Comparison of ENCODE assay signal across 15 cellular contexts in the genomic region with DNA sequence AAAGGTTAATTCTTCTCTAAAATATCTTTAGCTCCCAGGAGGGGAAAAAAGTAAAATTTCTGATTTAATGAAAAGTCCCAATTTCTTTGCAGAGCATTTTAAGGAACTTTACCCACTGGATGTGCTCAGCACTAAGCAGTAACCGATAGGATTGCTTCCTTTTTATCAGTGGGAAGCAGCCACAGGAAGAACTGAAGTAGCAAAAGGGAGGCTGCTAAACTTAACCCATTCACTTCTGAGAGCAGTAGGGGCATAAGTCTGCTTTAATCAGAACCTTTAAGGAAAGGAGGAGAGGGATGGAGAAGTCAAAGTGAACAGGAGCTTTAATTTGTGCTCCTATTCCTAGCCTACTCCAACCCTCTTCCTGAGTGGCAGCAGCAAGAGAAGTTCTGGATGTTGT. TPM values are rescaled to one million over a fixed set of nuclear protein-coding genes. Genes with fewer than 3 reads are reported as not detected.
DNase-seq lines count a peak whose midpoint lies in the region; ATAC-seq and TF ChIP-seq lines count a peak whose summit lies in the region.
"Had no signal": no experiment of that assay in that cellular context is flagged by ENCODE, and none has a peak within 500 bp of the region (broad histone marks: within the 10 kb centered on the region; RNA-seq: fewer than 3 reads in every experiment).

TSS of gene F8 (minus strand) at position 137 of the 400 bp plus-strand sequence. CDS start 171 bp downstream, outside the sequence.

- no peak within 1 kb of the TSS for H3K23ac ChIP-seq in mesendoderm (ENCODE audit: low read length)

- no peak within 1 kb of the TSS for H2BK5ac ChIP-seq in mesendoderm (ENCODE audit: low read length)

- ATAC-seq in T-helper 17 cell: no peak
- ATAC-seq in GM19023 (IDR thresholded peaks at IDR 0.05; ENCODE audit: unreplicated experiment): no peak
- ATAC-seq: activated naive CD4-positive, alpha-beta T cell treated with anti-CD3 and anti-CD28 coated beads, Interleukin-2, amount 50 U/mL, for 72 hours; left lung; natural killer cell treated with Interleukin-12 subunit alpha and Interleukin-12 subunit beta and Interleukin-15 and Interleukin-18, amount 100 ng/mL, for 72 hours had no signal

- H3K36me3 ChIP-seq in prostate gland (no peaks in the 10 kb centered on the region), mesendoderm (ENCODE audit: control insufficient read depth, insufficient read depth, low read length) (no peaks in the 10 kb centered on the region), WERI-Rb-1 (no peaks in the 10 kb centered on the region)
- H3K36me3 ChIP-seq: left lung had no signal

- no peak within 1 kb of the TSS for H3K27ac ChIP-seq in prostate gland
- no peak within 1 kb of the TSS for H3K27ac ChIP-seq in mesendoderm (ENCODE audit: low read depth, low read length)
- no peak within 1 kb of the TSS for H3K27ac ChIP-seq in WERI-Rb-1
- H3K27ac ChIP-seq: left lung, RWPE1 had no signal

- H3K4ac ChIP-seq in mesendoderm (ENCODE audit: low read depth, low read length): no peak within 1 kb of the TSS

- peak within 1 kb of the TSS; percentile 70 for H3K27ac Mint-ChIP-seq in T-helper 17 cell
- H3K27ac Mint-ChIP-seq: activated naive CD4-positive, alpha-beta T cell treated with anti-CD3 and anti-CD28 coated beads, Interleukin-2, amount 50 U/mL, for 72 hours; natural killer cell treated with Interleukin-12 subunit alpha and Interleukin-12 subunit beta and Interleukin-15 and Interleukin-18, amount 100 ng/mL, for 72 hours had no signal

- H3K27me3 Mint-ChIP-seq in T-helper 17 cell: no peaks in the 10 kb centered on the region

- H3K36me3 Mint-ChIP-seq in T-helper 17 cell (ENCODE audit: low read depth): no peaks in the 10 kb centered on the region
- H3K36me3 Mint-ChIP-seq: activated naive CD4-positive, alpha-beta T cell treated with anti-CD3 and anti-CD28 coated beads, Interleukin-2, amount 50 U/mL, for 72 hours; natural killer cell treated with Interleukin-12 subunit alpha and Interleukin-12 subunit beta and Interleukin-15 and Interleukin-18, amount 100 ng/mL, for 72 hours had no signal

- H3K4me1 ChIP-seq in prostate gland (replicated peaks) (no peaks in the 10 kb centered on the region), mesendoderm (ENCODE audit: control insufficient read depth, low read depth, low read length) (no peaks in the 10 kb centered on the region)
- H3K4me1 ChIP-seq: Caco-2 had no signal

- TF ChIP-seq CTCF in prostate gland (IDR thresholded peaks at IDR 0.05) (no peak), WERI-Rb-1 (IDR thresholded peaks at IDR 0.05; ENCODE audit: low read depth, low read length) (no peak)

- no peak for TF ChIP-seq POLR2A in prostate gland (IDR thresholded peaks at IDR 0.05)

- intact Hi-C loops in cardiac septum (cut with DNase I): no loop called here
- intact Hi-C loops in prostate gland (cut with DNase I): no loop called here

- no peaks in the 10 kb centered on the region for H3K9me3 ChIP-seq in T-helper 17 cell (ENCODE audit: control insufficient read depth, low read length, poor library complexity, severe bottlenecking)
- H3K9me3 ChIP-seq in prostate gland: no peaks in the 10 kb centered on the region
- no peaks in the 10 kb centered on the region for H3K9me3 ChIP-seq in WERI-Rb-1 (ENCODE audit: severe bottlenecking)
- H3K9me3 ChIP-seq: Caco-2, left lung had no signal

- DNase-seq in CD1c-positive myeloid dendritic cell (ENCODE audit: extremely low spot score) (peak; percentile 16), T-helper 17 cell (no peak), cardiac septum (ENCODE audit: low spot score) (no peak), prostate gland (ENCODE audit: low spot score) (no peak), NCI-H1092 (lab: John Stamatoyannopoulos, UW) (no peak), mesendoderm (no peak), WERI-Rb-1 (no peak)
- DNase-seq: activated CD4-positive, CD25-positive, alpha-beta regulatory T cell treated with anti-CD3 and anti-CD28 coated beads, Interleukin-2, amount 50 U/mL, for 72 hours; Caco-2; effector CD4-positive, alpha-beta T cell; left lung had no signal

- no peak within 1 kb of the TSS for H3K4me2 ChIP-seq in mesendoderm (ENCODE audit: low read length)

- no peak within 1 kb of the TSS for H3K4me3 ChIP-seq in prostate gland
- no peak within 1 kb of the TSS for H3K4me3 ChIP-seq in mesendoderm (ENCODE audit: low read length)
- H3K4me3 ChIP-seq in WERI-Rb-1 (ENCODE audit: low read depth, low read length): no peak within 1 kb of the TSS

- no peak within 1 kb of the TSS for H2BK120ac ChIP-seq in mesendoderm (ENCODE audit: low read depth, low read length)

- no peak within 1 kb of the TSS for H3K18ac ChIP-seq in mesendoderm (ENCODE audit: low read length)

- H3K4me3 Mint-ChIP-seq in T-helper 17 cell: no peak within 1 kb of the TSS
- H3K4me3 Mint-ChIP-seq: natural killer cell treated with Interleukin-12 subunit alpha and Interleukin-12 subunit beta and Interleukin-15 and Interleukin-18, amount 100 ng/mL, for 72 hours had no signal

- no peaks in the 10 kb centered on the region for H3K79me1 ChIP-seq in mesendoderm (ENCODE audit: low read length)

- H3K4me1 Mint-ChIP-seq in T-helper 17 cell: no peaks in the 10 kb centered on the region

- no peak within 1 kb of the TSS for H4K5ac ChIP-seq in mesendoderm (ENCODE audit: low read length)

- H2AK5ac ChIP-seq in mesendoderm (ENCODE audit: low read length): no peak within 1 kb of the TSS

- 14% methylated on average over 1 of the region's 1 CpG for WGBS in prostate gland
- no CpG with 5 or more reads among the region's 1 CpG for WGBS in mesendoderm (ENCODE audit: extremely low coverage, insufficient coverage, low lambda C conversion rate)

- no peak within 1 kb of the TSS for H3K56ac ChIP-seq in mesendoderm (ENCODE audit: low read length)

- no peak within 1 kb of the TSS for H4K8ac ChIP-seq in mesendoderm (ENCODE audit: low read depth, low read length)

- H3K27me3 ChIP-seq in prostate gland (replicated peaks; ENCODE audit: insufficient read depth) (no peaks in the 10 kb centered on the region), mesendoderm (ENCODE audit: insufficient read depth, low read length, poor library complexity) (no peaks in the 10 kb centered on the region), WERI-Rb-1 (ENCODE audit: insufficient read depth, low read depth, severe bottlenecking) (no peaks in the 10 kb centered on the region)
- H3K27me3 ChIP-seq: left lung had no signal

- H2BK15ac ChIP-seq in mesendoderm (replicated peaks; ENCODE audit: low read depth): no peak within 1 kb of the TSS

- H3K79me2 ChIP-seq in mesendoderm (ENCODE audit: control insufficient read depth, insufficient read depth, low read length): no peaks in the 10 kb centered on the region

- H3K9ac ChIP-seq in mesendoderm (ENCODE audit: low read length): no peak within 1 kb of the TSS

RNA-seq across cellular contexts. Expression of gene F8, which starts in this region (rescaled TPM):
- 1 to 10 TPM; 2.2 to 5.6 TPM for total RNA-seq in T-helper 17 cell
- total RNA-seq in cardiac septum: 43.4 TPM
- total RNA-seq in prostate gland: 10 to 100 TPM; 13.2 to 39.1 TPM
- 1.1 TPM for polyA plus RNA-seq in mesendoderm (2013, experiment 1 of 2)
- polyA plus RNA-seq in mesendoderm (2013, experiment 2 of 2): 1.3 TPM
